In genomic region chr22:23393721-23394320, GRCh38 we compare ENCODE assay signal across 22 cellular contexts.
"Had no signal": no experiment of that assay in that cellular context is flagged by ENCODE, and none has a peak within 500 bp of the region (broad histone marks: within the 10 kb centered on the region; RNA-seq: fewer than 3 reads in every experiment).

No MANE protein-coding gene starts in this region.

- H3K36me3 ChIP-seq: esophagus squamous epithelium, left lung, transverse colon had no signal

- H3K4me2 ChIP-seq: hepatocyte had no signal

- H3K4me1 ChIP-seq: body of pancreas, esophagus squamous epithelium, left lung, psoas muscle, transverse colon had no signal

- H3K27ac Mint-ChIP-seq: activated naive CD8-positive, alpha-beta T cell; natural killer cell treated with Interleukin-12 subunit alpha and Interleukin-12 subunit beta and Interleukin-15 and Interleukin-18, amount 100 ng/mL, for 72 hours; T-cell had no signal

- H3K27ac ChIP-seq: body of pancreas, coronary artery, esophagus squamous epithelium, hepatocyte, left lung, psoas muscle, transverse colon had no signal

- H3K4me3 Mint-ChIP-seq: activated naive CD8-positive, alpha-beta T cell; natural killer cell treated with Interleukin-12 subunit alpha and Interleukin-12 subunit beta and Interleukin-15 and Interleukin-18, amount 100 ng/mL, for 72 hours; T-cell had no signal

- DNase-seq: activated CD4-positive, alpha-beta T cell treated with anti-CD3 and anti-CD28 coated beads for 1 hour; activated CD4-positive, alpha-beta T cell treated with anti-CD3 and anti-CD28 coated beads, Interleukin-2, amount 50 U/mL, for 4 hours; activated effector memory CD4-positive, alpha-beta T cell treated with anti-CD3 and anti-CD28 coated beads, Interleukin-2, amount 50 U/mL, for 16 hours; activated T-cell treated with anti-CD3 and anti-CD28 coated beads, Interleukin-2, amount 50 U/mL, for 1 hour; amniotic stem cell; body of pancreas; central memory CD4-positive, alpha-beta T cell; effector CD4-positive, alpha-beta T cell; esophagus squamous epithelium; mesendoderm; occipital lobe; stimulated activated CD4-positive, alpha-beta T cell treated with anti-CD3 and anti-CD28 coated beads, Interleukin-1b, Interleukin-23, amount 100 ng/mL, for 48 hours; T-cell; T-helper 9 cell; transverse colon had no signal

- H3K4me1 Mint-ChIP-seq: T-cell had no signal

- H3K9me3 Mint-ChIP-seq: natural killer cell treated with Interleukin-12 subunit alpha and Interleukin-12 subunit beta and Interleukin-15 and Interleukin-18, amount 100 ng/mL, for 72 hours; T-cell had no signal

- H3K9me3 ChIP-seq: body of pancreas, esophagus squamous epithelium, left lung, psoas muscle, transverse colon had no signal

- H3K27me3 ChIP-seq: body of pancreas, esophagus squamous epithelium, hepatocyte, left lung, transverse colon had no signal

- H3K27me3 Mint-ChIP-seq: activated naive CD8-positive, alpha-beta T cell; natural killer cell treated with Interleukin-12 subunit alpha and Interleukin-12 subunit beta and Interleukin-15 and Interleukin-18, amount 100 ng/mL, for 72 hours; T-cell had no signal

- H2AFZ ChIP-seq: hepatocyte had no signal

- H3K36me3 Mint-ChIP-seq: activated naive CD8-positive, alpha-beta T cell; natural killer cell treated with Interleukin-12 subunit alpha and Interleukin-12 subunit beta and Interleukin-15 and Interleukin-18, amount 100 ng/mL, for 72 hours; T-cell had no signal

- H3K4me3 ChIP-seq: body of pancreas, coronary artery, esophagus squamous epithelium, hepatocyte, left lung, psoas muscle, transverse colon had no signal

- ATAC-seq: body of pancreas; left lung; natural killer cell treated with Interleukin-12 subunit alpha and Interleukin-12 subunit beta and Interleukin-15 and Interleukin-18, amount 100 ng/mL, for 72 hours; psoas muscle; sciatic nerve; T-cell had no signal
